12 cellular contexts compared by ENCODE assay signal in genomic region chr5:134145061-134145757, GRCh38. TPM values are rescaled to one million over a fixed set of nuclear protein-coding genes. Genes with fewer than 3 reads are reported as not detected.
DNase-seq lines count a peak whose midpoint lies in the region; ATAC-seq and TF ChIP-seq lines count a peak whose summit lies in the region.
"Had no signal": no experiment of that assay in that cellular context is flagged by ENCODE, and none has a peak within 500 bp of the region (broad histone marks: within the 10 kb centered on the region; RNA-seq: fewer than 3 reads in every experiment).

No MANE protein-coding gene starts in this region.

- no peaks in the 10 kb centered on the region for H3K27me3 Mint-ChIP-seq in activated naive CD4-positive, alpha-beta T cell treated with anti-CD3 and anti-CD28 coated beads, Interleukin-2, amount 10 ng/mL, durations not matched to agents 7 days and 5 days

- peak; percentile 20 for DNase-seq in activated naive CD4-positive, alpha-beta T cell treated with anti-CD3 and anti-CD28 coated beads, Interleukin-2, amount 10 ng/mL, durations not matched to agents 7 days and 5 days
- no peak for DNase-seq in activated naive CD4-positive, alpha-beta T cell treated with Interleukin-2 at 50 U/mL for 16 hours
- DNase-seq in MV-4-11 (lab: John Stamatoyannopoulos, UW) (peak; percentile 9), NCI-H2227 treated with DMSO at 0.1 percent for 48 hours (lab: John Stamatoyannopoulos, UW) (no peak), transverse colon (no peak), islet precursor cell (no peak)
- no peak for DNase-seq in effector memory CD4-positive, alpha-beta T cell
- no peak for DNase-seq in stimulated activated effector memory CD8-positive, alpha-beta T cell treated with anti-CD3 and anti-CD28 coated beads, Interleukin-12 subunit alpha, Interleukin-12 subunit beta, amount 100 ng/mL, for 72 hours (ENCODE audit: low spot score in 2 of 2)
- DNase-seq: DMS79 had no signal

- peaks cover 73% of the 10 kb centered on the region for H3K36me3 Mint-ChIP-seq in activated naive CD4-positive, alpha-beta T cell treated with anti-CD3 and anti-CD28 coated beads, Interleukin-2, amount 10 ng/mL, durations not matched to agents 7 days and 5 days
- peaks cover 76% of the 10 kb centered on the region for H3K36me3 Mint-ChIP-seq in stimulated activated effector memory CD8-positive, alpha-beta T cell treated with anti-CD3 and anti-CD28 coated beads, Interleukin-12 subunit alpha, Interleukin-12 subunit beta, amount 100 ng/mL, for 72 hours

- WGBS in transverse colon (ENCODE audit: low coverage in 1 of 2), 2 donors: 27% methylated on average over 1 of the region's 1 CpG; no CpG with 5 or more reads in 1 of the 2 donors

- peak overlapping the region; percentile 20 for H3K27ac ChIP-seq in effector memory CD4-positive, alpha-beta T cell (ENCODE audit: insufficient read depth, low read length, poor library complexity, severe bottlenecking)
- no peak overlapping the region for H3K27ac ChIP-seq in transverse colon
- H3K27ac ChIP-seq: brain microvascular endothelial cell had no signal

- no peak for TF ChIP-seq CTCF in transverse colon (IDR thresholded peaks at IDR 0.05)

- H3K4me1 Mint-ChIP-seq in activated naive CD4-positive, alpha-beta T cell treated with anti-CD3 and anti-CD28 coated beads, Interleukin-2, amount 10 ng/mL, durations not matched to agents 7 days and 5 days: peaks cover 39% of the 10 kb centered on the region
- peaks cover 39% of the 10 kb centered on the region for H3K4me1 Mint-ChIP-seq in stimulated activated effector memory CD8-positive, alpha-beta T cell treated with anti-CD3 and anti-CD28 coated beads, Interleukin-12 subunit alpha, Interleukin-12 subunit beta, amount 100 ng/mL, for 72 hours

- peaks cover 72% of the 10 kb centered on the region for H3K36me3 ChIP-seq in effector memory CD4-positive, alpha-beta T cell (ENCODE audit: control insufficient read depth, insufficient read depth, low read length)
- peaks cover 0 to 8% (median 2%) of the 10 kb centered on the region in 4 donors for H3K36me3 ChIP-seq in transverse colon

- in situ Hi-C loops in transverse colon (cut with MboI; ENCODE audit: low pct_ligation_motif_present in 1 of 4, low pct_unique_long_range_greater_than_20kb in 1 of 4, low sequenced_read_pairs in 3 of 4): loop anchor here in 3 of 4 donors (10.0 kb wide), 3 partner anchors 50 to 110 kb away; no protein-coding TSS in a partner anchor

- H3K9me3 ChIP-seq in effector memory CD4-positive, alpha-beta T cell (ENCODE audit: control insufficient read depth, low read length): no peaks in the 10 kb centered on the region
- H3K9me3 ChIP-seq in transverse colon: no peaks in the 10 kb centered on the region

- intact Hi-C loops in transverse colon (cut with DNase I; ENCODE audit: low total_unique reads): loop anchor here (5.0 kb wide), 1 partner anchor 103 kb away; no protein-coding TSS in a partner anchor

- H3K4me3 ChIP-seq in effector memory CD4-positive, alpha-beta T cell (ENCODE audit: insufficient read depth, low read depth, low read length, poor library complexity, severe bottlenecking): no peak overlapping the region
- H3K4me3 ChIP-seq in transverse colon: no peak overlapping the region

- no peak for TF ChIP-seq EP300 in transverse colon (IDR thresholded peaks at IDR 0.05; ENCODE audit: low read depth)

- H3K4me3 Mint-ChIP-seq in activated naive CD4-positive, alpha-beta T cell treated with anti-CD3 and anti-CD28 coated beads, Interleukin-2, amount 10 ng/mL, durations not matched to agents 7 days and 5 days: no peak overlapping the region
- no peak overlapping the region for H3K4me3 Mint-ChIP-seq in stimulated activated effector memory CD8-positive, alpha-beta T cell treated with anti-CD3 and anti-CD28 coated beads, Interleukin-12 subunit alpha, Interleukin-12 subunit beta, amount 100 ng/mL, for 72 hours
- H3K4me3 Mint-ChIP-seq: activated T-cell treated with anti-CD3 and anti-CD28 coated beads, Interleukin-2, amount 50 U/mL, for 4 hours; WTC11 had no signal

- CTCF ChIA-PET in activated naive CD4-positive, alpha-beta T cell treated with anti-CD3 and anti-CD28 coated beads, Interleukin-2, amount 10 ng/mL, durations not matched to agents 7 days and 5 days (lab: Charles Lee): interaction anchor here (0.5 to 35.0 kb wide), 6 partner anchors 15 to 129 kb away, joined by 3 to 743 read pairs (median 4); no protein-coding TSS in a partner anchor

- H3K27me3 ChIP-seq in effector memory CD4-positive, alpha-beta T cell (replicated peaks; ENCODE audit: control insufficient read depth, insufficient read depth, low read length, poor library complexity, severe bottlenecking): no peaks in the 10 kb centered on the region
- no peaks in the 10 kb centered on the region for H3K27me3 ChIP-seq in transverse colon
- H3K27me3 ChIP-seq: brain microvascular endothelial cell had no signal

- no peak for TF ChIP-seq POLR2A in transverse colon (IDR thresholded peaks at IDR 0.05)

- H3K4me1 ChIP-seq in effector memory CD4-positive, alpha-beta T cell (ENCODE audit: control insufficient read depth, insufficient read depth, low read length, poor library complexity, severe bottlenecking): peaks cover 6% of the 10 kb centered on the region
- H3K4me1 ChIP-seq in transverse colon: peaks cover 0 to 7% (median 3%) of the 10 kb centered on the region in 4 donors

- no peak for ATAC-seq in stimulated activated effector memory CD8-positive, alpha-beta T cell treated with anti-CD3 and anti-CD28 coated beads, Interleukin-12 subunit alpha, Interleukin-12 subunit beta, amount 100 ng/mL, for 72 hours

- H3K27ac Mint-ChIP-seq in activated naive CD4-positive, alpha-beta T cell treated with anti-CD3 and anti-CD28 coated beads, Interleukin-2, amount 10 ng/mL, durations not matched to agents 7 days and 5 days: peak overlapping the region; percentile 66
- H3K27ac Mint-ChIP-seq in stimulated activated effector memory CD8-positive, alpha-beta T cell treated with anti-CD3 and anti-CD28 coated beads, Interleukin-12 subunit alpha, Interleukin-12 subunit beta, amount 100 ng/mL, for 72 hours: peak overlapping the region; percentile 53
- H3K27ac Mint-ChIP-seq: WTC11 had no signal

- no peaks in the 10 kb centered on the region for H3K9me3 Mint-ChIP-seq in activated naive CD4-positive, alpha-beta T cell treated with anti-CD3 and anti-CD28 coated beads, Interleukin-2, amount 10 ng/mL, durations not matched to agents 7 days and 5 days
- H3K9me3 Mint-ChIP-seq in stimulated activated effector memory CD8-positive, alpha-beta T cell treated with anti-CD3 and anti-CD28 coated beads, Interleukin-12 subunit alpha, Interleukin-12 subunit beta, amount 100 ng/mL, for 72 hours: no peaks in the 10 kb centered on the region
- H3K9me3 Mint-ChIP-seq: activated T-cell treated with anti-CD3 and anti-CD28 coated beads, Interleukin-2, amount 50 U/mL, for 4 hours; WTC11 had no signal

RNA-seq across cellular contexts. Expression of gene TCF7, which starts 30.7 kb away (rescaled TPM):
- total RNA-seq in transverse colon: 1 to 10 TPM in 3 of 4 donors, under 1 TPM in 1; 0.60 to 7.1 (median 3.1) TPM

RNA-seq across cellular contexts. Expression of gene SKP1, which starts 31.5 kb away (rescaled TPM):
- total RNA-seq in transverse colon: 100 to 1,000 TPM in 3 of 4 donors, 10 to 100 TPM in 1; 32.6 to 224 (median 170) TPM

Comparison
In these comparisons a context has a peak if more than half of its experiments do, and no peak if none do; other contexts are left out.
1. DNase-seq: peak in activated naive CD4-positive, alpha-beta T cell treated with anti-CD3 and anti-CD28 coated beads, Interleukin-2, amount 10 ng/mL, durations not matched to agents 7 days and 5 days (single experiment) and MV-4-11 (single experiment); none in activated naive CD4-positive, alpha-beta T cell treated with Interleukin-2 at 50 U/mL for 16 hours (single experiment), effector memory CD4-positive, alpha-beta T cell (0 of 3), stimulated activated effector memory CD8-positive, alpha-beta T cell treated with anti-CD3 and anti-CD28 coated beads, Interleukin-12 subunit alpha, Interleukin-12 subunit beta, amount 100 ng/mL, for 72 hours (0 of 2), NCI-H2227 treated with DMSO at 0.1 percent for 48 hours (single experiment), transverse colon (single experiment) and islet precursor cell (single experiment).